Comparison of ENCODE assay signal across 10 cellular contexts in the genomic region with DNA sequence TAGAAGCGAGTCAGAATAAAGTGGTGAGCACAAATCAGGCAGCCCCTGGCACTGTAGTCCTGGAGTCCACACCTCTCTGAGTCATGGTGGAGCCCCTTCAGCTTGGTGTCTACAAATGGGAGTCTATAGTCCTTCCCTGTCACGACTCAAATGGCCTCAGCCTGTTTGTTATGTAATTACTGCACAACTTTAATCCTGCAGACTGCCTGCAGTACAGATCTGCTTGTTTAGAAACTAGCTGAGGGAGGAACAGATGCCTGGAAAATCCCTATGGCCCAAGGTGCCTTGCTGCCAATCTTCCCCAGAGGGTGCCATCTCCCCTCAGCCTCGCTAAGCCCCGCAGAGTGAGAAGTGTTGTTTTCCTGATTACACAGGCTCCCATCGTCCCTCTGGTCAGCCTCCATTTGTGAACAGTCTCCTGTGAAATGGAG. TPM values are rescaled to one million over a fixed set of nuclear protein-coding genes. Genes with fewer than 3 reads are reported as not detected.
DNase-seq lines count a peak whose midpoint lies in the region; ATAC-seq and TF ChIP-seq lines count a peak whose summit lies in the region.
"Had no signal": no experiment of that assay in that cellular context is flagged by ENCODE, and none has a peak within 500 bp of the region (broad histone marks: within the 10 kb centered on the region; RNA-seq: fewer than 3 reads in every experiment).

No MANE protein-coding gene starts in this region.

- no peaks in the 10 kb centered on the region for H3K27me3 ChIP-seq in osteoblast (ENCODE audit: insufficient read depth, low read length)

- H3K27ac ChIP-seq in coronary artery (peak overlapping the region; percentile 1 to 2), osteoblast (ENCODE audit: low read depth, low read length) (no peak overlapping the region)

- TF ChIP-seq POLR2A in GM18505 (IDR thresholded peaks at IDR 0.05; ENCODE audit: borderline replicate concordance, extremely low read depth, insufficient read depth, insufficient read length): no peak

- DNase-seq in NCI-H2171 treated with DMSO at 0.1 percent for 48 hours (lab: John Stamatoyannopoulos, UW) (peak; percentile 48), coronary artery (ENCODE audit: low spot score) (no peak), osteoblast (ENCODE audit: insufficient read length, low spot score, missing footprints) (peak; percentile 79), NCI-H1694 treated with DMSO at 0.1 percent for 48 hours (lab: John Stamatoyannopoulos, UW) (no peak), glomerular visceral epithelial cell (ENCODE audit: extremely low spot score) (no peak)

- ATAC-seq in GM21529 (IDR thresholded peaks at IDR 0.05; ENCODE audit: unreplicated experiment) (peak; percentile 7), HG03442 (IDR thresholded peaks at IDR 0.05; ENCODE audit: unreplicated experiment) (no peak), GM18505 (IDR thresholded peaks at IDR 0.05; ENCODE audit: unreplicated experiment) (no peak)

- TF ChIP-seq CTCF in coronary artery (IDR thresholded peaks at IDR 0.05): no peak
- no peak for TF ChIP-seq CTCF in osteoblast (IDR thresholded peaks at IDR 0.05; ENCODE audit: extremely low read depth, low read depth, low read length)

- no peak overlapping the region for H2AFZ ChIP-seq in osteoblast (ENCODE audit: low read length)

- no peaks in the 10 kb centered on the region for H3K79me2 ChIP-seq in osteoblast (ENCODE audit: insufficient read depth, low read length)

- no peak overlapping the region for H3K4me2 ChIP-seq in osteoblast (ENCODE audit: insufficient read depth, low read length)

- peaks cover 9% of the 10 kb centered on the region for H3K4me1 ChIP-seq in osteoblast (ENCODE audit: insufficient read depth, low read length)

- H3K4me3 ChIP-seq in coronary artery: no peak overlapping the region
- H3K4me3 ChIP-seq in osteoblast (ENCODE audit: insufficient read depth, low read length): no peak overlapping the region
- H3K4me3 ChIP-seq: skin epidermis had no signal

- H3K9me3 ChIP-seq in osteoblast (ENCODE audit: low read depth, low read length): no peaks in the 10 kb centered on the region

- peaks cover 3% of the 10 kb centered on the region for H4K20me1 ChIP-seq in osteoblast (ENCODE audit: insufficient read depth, low read length)

- H3K36me3 ChIP-seq in osteoblast (ENCODE audit: insufficient read depth, low read length): peaks cover 16% of the 10 kb centered on the region

RNA-seq across cellular contexts. Expression of a gene that starts 3.9 kb away (rescaled TPM):
- not detected in 2 replicates for total RNA-seq in osteoblast
- total RNA-seq: SK-MEL-5 had no signal

RNA-seq across cellular contexts. Expression of a gene that starts 53.0 kb away (rescaled TPM):
- total RNA-seq in osteoblast: not detected in 2 replicates
- total RNA-seq: SK-MEL-5 had no signal

RNA-seq across cellular contexts. Expression of a gene that starts 56.3 kb away (rescaled TPM):
- total RNA-seq in osteoblast: 22.7 and 25.0 TPM in 2 replicates

Comparison
In these comparisons a context has a peak if more than half of its experiments do, and no peak if none do; other contexts are left out.
1. DNase-seq: peak in NCI-H2171 treated with DMSO at 0.1 percent for 48 hours (single experiment) and osteoblast (single experiment); none in coronary artery (single experiment), NCI-H1694 treated with DMSO at 0.1 percent for 48 hours (single experiment) and glomerular visceral epithelial cell (single experiment).